20 cellular contexts compared by ENCODE assay signal in the genomic region with DNA sequence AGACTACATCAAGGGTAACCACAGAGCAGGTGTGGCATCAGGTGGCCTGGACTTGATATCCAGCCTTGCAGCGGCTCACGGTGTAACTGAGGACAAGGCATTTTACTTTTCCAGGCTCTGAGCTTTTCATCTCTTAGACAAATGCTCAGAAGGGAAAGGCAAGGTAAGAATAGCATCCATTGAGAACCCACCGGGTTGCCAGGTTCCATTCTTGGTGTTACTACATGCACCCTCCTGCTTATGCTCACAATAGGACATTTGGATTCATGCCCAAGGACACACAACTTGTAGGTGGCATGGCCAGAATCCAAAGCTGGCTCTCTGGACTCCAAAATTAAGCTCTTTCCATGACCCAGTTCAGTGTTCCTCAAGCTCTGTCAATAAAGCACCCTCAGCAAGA.
DNase-seq lines count a peak whose midpoint lies in the region; ATAC-seq and TF ChIP-seq lines count a peak whose summit lies in the region.
"Had no signal": no experiment of that assay in that cellular context is flagged by ENCODE, and none has a peak within 500 bp of the region (broad histone marks: within the 10 kb centered on the region; RNA-seq: fewer than 3 reads in every experiment).

No MANE protein-coding gene starts in this region.

- H3K4me1 Mint-ChIP-seq in activated CD4-positive, alpha-beta T cell treated with anti-CD3 and anti-CD28 coated beads, Interleukin-2, amount 10 ng/mL, durations not matched to agents 24 days and 14 days: peaks cover 36% of the 10 kb centered on the region
- peaks cover 56% of the 10 kb centered on the region for H3K4me1 Mint-ChIP-seq in HFFc6 (ENCODE audit: low read depth)
- H3K4me1 Mint-ChIP-seq: CD14-positive monocyte had no signal

- H3K4me1 ChIP-seq in parathyroid adenoma: peaks cover 83% of the 10 kb centered on the region
- no peaks in the 10 kb centered on the region; the same call in 1 of the 2 replicates for H3K4me1 ChIP-seq in SJCRH30

- intact Hi-C loops in activated CD4-positive, alpha-beta T cell treated with anti-CD3 and anti-CD28 coated beads, Interleukin-2, amount 10 ng/mL, durations not matched to agents 24 days and 14 days (cut with micrococcal nuclease): no loop called here

- no peak overlapping the region for H3K27ac Mint-ChIP-seq in activated CD4-positive, alpha-beta T cell treated with anti-CD3 and anti-CD28 coated beads, Interleukin-2, amount 10 ng/mL, durations not matched to agents 24 days and 14 days
- H3K27ac Mint-ChIP-seq in HFFc6: peak overlapping the region; percentile 84; the same call in 1 of the 2 replicates
- H3K27ac Mint-ChIP-seq: CD14-positive monocyte had no signal

- H3K27me3 ChIP-seq in parathyroid adenoma (ENCODE audit: control insufficient read depth, insufficient read depth, low read length): no peaks in the 10 kb centered on the region
- H3K27me3 ChIP-seq in SJCRH30: no peaks in the 10 kb centered on the region

- no peaks in the 10 kb centered on the region for H3K27me3 Mint-ChIP-seq in activated CD4-positive, alpha-beta T cell treated with anti-CD3 and anti-CD28 coated beads, Interleukin-2, amount 10 ng/mL, durations not matched to agents 24 days and 14 days
- H3K27me3 Mint-ChIP-seq in HFFc6 (ENCODE audit: insufficient read depth): no peaks in the 10 kb centered on the region; the same call in 1 of the 2 replicates

- no peaks in the 10 kb centered on the region for H3K9me3 ChIP-seq in parathyroid adenoma (ENCODE audit: control insufficient read depth, low read length)
- H3K9me3 ChIP-seq in SJCRH30 (replicated peaks): no peaks in the 10 kb centered on the region

- no peaks in the 10 kb centered on the region for H3K36me3 Mint-ChIP-seq in activated CD4-positive, alpha-beta T cell treated with anti-CD3 and anti-CD28 coated beads, Interleukin-2, amount 10 ng/mL, durations not matched to agents 24 days and 14 days (ENCODE audit: low read depth)
- H3K36me3 Mint-ChIP-seq in HFFc6 (ENCODE audit: low read depth): no peaks in the 10 kb centered on the region
- H3K36me3 Mint-ChIP-seq: CD14-positive monocyte had no signal

- no peak overlapping the region for H3K4me3 Mint-ChIP-seq in activated CD4-positive, alpha-beta T cell treated with anti-CD3 and anti-CD28 coated beads, Interleukin-2, amount 10 ng/mL, durations not matched to agents 24 days and 14 days
- no peak overlapping the region for H3K4me3 Mint-ChIP-seq in HFFc6
- H3K4me3 Mint-ChIP-seq: CD14-positive monocyte had no signal

- H3K27ac ChIP-seq in caudate nucleus (ENCODE audit: low read depth, low read length) (peak overlapping the region; percentile 84), parathyroid adenoma (peak overlapping the region; percentile 99), SJCRH30 (no peak overlapping the region)
- H3K27ac ChIP-seq: HL-60, RWPE1 had no signal

- TF ChIP-seq CTCF in HFFc6 (IDR thresholded peaks at IDR 0.05) (no peak), parathyroid adenoma (IDR thresholded peaks at IDR 0.05) (no peak)

- H3K4me2 ChIP-seq in parathyroid adenoma (ENCODE audit: low read length): peak overlapping the region; percentile 47

- H3K79me2 ChIP-seq in parathyroid adenoma: no peaks in the 10 kb centered on the region

- H3K4me3 ChIP-seq in parathyroid adenoma (ENCODE audit: low read depth, low read length) (peak overlapping the region; percentile 39), SJCRH30 (no peak overlapping the region)

- peak overlapping the region; percentile 31 for H2AFZ ChIP-seq in parathyroid adenoma

- no peaks in the 10 kb centered on the region for H3K9me3 Mint-ChIP-seq in activated CD4-positive, alpha-beta T cell treated with anti-CD3 and anti-CD28 coated beads, Interleukin-2, amount 10 ng/mL, durations not matched to agents 24 days and 14 days
- H3K9me3 Mint-ChIP-seq in HFFc6: no peaks in the 10 kb centered on the region
- H3K9me3 Mint-ChIP-seq: CD14-positive monocyte had no signal

- ATAC-seq in esophagus mucosa: no peak
- ATAC-seq: HepG2 had no signal

- no peak overlapping the region for H3K9ac ChIP-seq in parathyroid adenoma

- no peaks in the 10 kb centered on the region for H3K36me3 ChIP-seq in parathyroid adenoma (ENCODE audit: control insufficient read depth, insufficient read depth, low read length)
- no peaks in the 10 kb centered on the region for H3K36me3 ChIP-seq in SJCRH30

- DNase-seq in activated CD4-positive, alpha-beta T cell treated with anti-CD3 and anti-CD28 coated beads, Interleukin-2, amount 10 ng/mL, durations not matched to agents 24 days and 14 days: peak; percentile 50
- DNase-seq in activated CD4-positive, alpha-beta T cell treated with anti-CD3 and anti-CD28 coated beads, Interleukin-2, amount 50 U/mL, for 4 hours: no peak
- DNase-seq in HFFc6 (no peak), caudate nucleus (lab: John Stamatoyannopoulos, UW) (no peak), SJCRH30 (no peak), HCEC 1CT (no peak)
- DNase-seq: GDM1, KBM-7, MM.1S, NCI-H1048, NCI-H1436, NCI-H1930, NCI-H446 treated with DMSO at 0.1 percent for 48 hours, NCI-H526 treated with DMSO at 0.1 percent for 48 hours had no signal
